1 cellular context compared by ENCODE assay signal in genomic region chr14:31457665-31458659, GRCh38.
TF ChIP-seq lines count a peak whose summit lies in the region.

No MANE protein-coding gene starts in this region.

TF ChIP-seq in HepG2, 621 proteins besides CTCF, POLR2A, EP300 and RAD21 (continued from another document and continues in another):
- TF ChIP-seq ZNF362 (CRISPR knock-in tag; IDR thresholded peaks at IDR 0.05; ENCODE audit: borderline replicate concordance): no peak
- TF ChIP-seq SIN3A (IDR thresholded peaks at IDR 0.05; ENCODE audit: borderline replicate concordance, low read depth, low read length): peak; percentile 57; the same call in 1 of the 2 replicates
- peak; percentile 79 for TF ChIP-seq SIX4 (CRISPR knock-in tag; IDR thresholded peaks at IDR 0.05)
- no peak for TF ChIP-seq BORCS8-MEF2B (CRISPR knock-in tag; IDR thresholded peaks at IDR 0.05)
- no peak; the same call in 1 of the 2 replicates for TF ChIP-seq ZNF30 (CRISPR knock-in tag; IDR thresholded peaks at IDR 0.05)
- no peak for TF ChIP-seq ZSCAN25 (CRISPR knock-in tag; IDR thresholded peaks at IDR 0.05)
- peak; percentile 96 for TF ChIP-seq FOXA3 (CRISPR knock-in tag; IDR thresholded peaks at IDR 0.05)
- no peak for TF ChIP-seq ZSCAN20 (CRISPR knock-in tag; IDR thresholded peaks at IDR 0.05; ENCODE audit: borderline replicate concordance)
- TF ChIP-seq ZBTB2 (CRISPR knock-in tag; IDR thresholded peaks at IDR 0.05; ENCODE audit: low read depth): no peak
- TF ChIP-seq TFE3 (CRISPR knock-in tag; IDR thresholded peaks at IDR 0.05): peak; percentile 97
- TF ChIP-seq MYNN (CRISPR knock-in tag; IDR thresholded peaks at IDR 0.05; ENCODE audit: low read depth): no peak
- peak; percentile 55; the same call in 1 of the 2 replicates for TF ChIP-seq ZNF780A (CRISPR knock-in tag; IDR thresholded peaks at IDR 0.05)
- no peak for TF ChIP-seq SP1 (IDR thresholded peaks at IDR 0.05)
- no peak for TF ChIP-seq SP1 (CRISPR knock-in tag; IDR thresholded peaks at IDR 0.05)
- no peak; the same call in 1 of the 2 replicates for TF ChIP-seq ZNF546 (CRISPR knock-in tag; conservative IDR thresholded peaks at IDR 0.05)
- TF ChIP-seq TP53 (CRISPR knock-in tag; conservative IDR thresholded peaks at IDR 0.05): no peak
- no peak for TF ChIP-seq CSRNP1 (CRISPR knock-in tag; IDR thresholded peaks at IDR 0.05)
- TF ChIP-seq DRAP1 (CRISPR knock-in tag; IDR thresholded peaks at IDR 0.05): no peak; the same call in 1 of the 2 replicates
- TF ChIP-seq ZBTB49 (CRISPR knock-in tag; IDR thresholded peaks at IDR 0.05; ENCODE audit: borderline replicate concordance): no peak
- peak; percentile 89 for TF ChIP-seq CREB1 (IDR thresholded peaks at IDR 0.05)
- peak; percentile 70; the same call in 1 of the 2 replicates for TF ChIP-seq CREB1 (CRISPR knock-in tag; IDR thresholded peaks at IDR 0.05)
- TF ChIP-seq ZNF256 (CRISPR knock-in tag; conservative IDR thresholded peaks at IDR 0.05): no peak
- no peak for TF ChIP-seq ZNF10 (CRISPR knock-in tag; IDR thresholded peaks at IDR 0.05; ENCODE audit: borderline replicate concordance, low read depth)
- no peak for TF ChIP-seq ETV5 (CRISPR knock-in tag; IDR thresholded peaks at IDR 0.05; ENCODE audit: borderline replicate concordance)
- TF ChIP-seq ZNF770 (CRISPR knock-in tag; IDR thresholded peaks at IDR 0.05): no peak
- TF ChIP-seq HOXA3 (CRISPR knock-in tag; IDR thresholded peaks at IDR 0.05): peak; percentile 73
- no peak for TF ChIP-seq ARID2 (CRISPR knock-in tag; IDR thresholded peaks at IDR 0.05; ENCODE audit: borderline replicate concordance)
- no peak for TF ChIP-seq PREB (CRISPR knock-in tag; IDR thresholded peaks at IDR 0.05)
- TF ChIP-seq RBM39 (IDR thresholded peaks at IDR 0.05; ENCODE audit: low read depth, low read length, poor library complexity, severe bottlenecking): no peak
- peak in 1 of 2 experiments; percentile 13; a peak in 2 of 4 replicates for TF ChIP-seq MAFK (conservative IDR thresholded peaks at IDR 0.05 in 1 of 2, IDR thresholded peaks at IDR 0.05 in 1 of 2; ENCODE audit: low read length in 2 of 2)
- TF ChIP-seq ZMYM4 (CRISPR knock-in tag; IDR thresholded peaks at IDR 0.05): peak; percentile 46; the same call in 1 of the 2 replicates
- TF ChIP-seq CCDC6 (CRISPR knock-in tag; IDR thresholded peaks at IDR 0.05): no peak
- peak; percentile 48; the same call in 1 of the 2 replicates for TF ChIP-seq RCOR2 (CRISPR knock-in tag; IDR thresholded peaks at IDR 0.05)
- TF ChIP-seq POLR2AphosphoS2 (IDR thresholded peaks at IDR 0.05; ENCODE audit: low read depth, low read length): no peak
- no peak for TF ChIP-seq NRL (CRISPR knock-in tag; IDR thresholded peaks at IDR 0.05; ENCODE audit: borderline replicate concordance)
- TF ChIP-seq NR2C2 (CRISPR knock-in tag; IDR thresholded peaks at IDR 0.05; ENCODE audit: borderline replicate concordance): no peak
- TF ChIP-seq TAF15 (IDR thresholded peaks at IDR 0.05; ENCODE audit: low read depth, low read length, poor library complexity, severe bottlenecking): no peak
- TF ChIP-seq ZNF574 (CRISPR knock-in tag; IDR thresholded peaks at IDR 0.05): no peak
- TF ChIP-seq ZHX2 (IDR thresholded peaks at IDR 0.05; ENCODE audit: low read depth): 0 out of 2 replicates have a peak, but pooled peaks have one; percentile 13
- no peak for TF ChIP-seq ZHX2 (CRISPR knock-in tag; IDR thresholded peaks at IDR 0.05; ENCODE audit: borderline replicate concordance)
